ENCODE assay signal across 12 cellular contexts in genomic region chr1:25111706-25112105, GRCh38.
DNase-seq lines count a peak whose midpoint lies in the region; ATAC-seq and TF ChIP-seq lines count a peak whose summit lies in the region.
"Had no signal": no experiment of that assay in that cellular context is flagged by ENCODE, and none has a peak within 500 bp of the region (broad histone marks: within the 10 kb centered on the region; RNA-seq: fewer than 3 reads in every experiment).

No MANE protein-coding gene starts in this region.

- DNase-seq in EL (peak; percentile 49), HFFc6 (peak; percentile 17), epithelial cell of esophagus (ENCODE audit: low read depth) (peak; percentile 54), posterior vena cava (ENCODE audit: low spot score) (peak; percentile 11), NCI-H1930 (lab: John Stamatoyannopoulos, UW) (no peak)
- DNase-seq: NCI-H446, NCI-H748 treated with DMSO at 0.1 percent for 48 hours, T-helper 1 cell had no signal

- H3K27ac Mint-ChIP-seq in HFFc6: no peak overlapping the region
- H3K27ac Mint-ChIP-seq: IgD-negative memory B cell had no signal

- H3K4me3 Mint-ChIP-seq in HFFc6: no peak overlapping the region
- H3K4me3 Mint-ChIP-seq: IgD-negative memory B cell had no signal

- TF ChIP-seq CTCF in HFFc6 (IDR thresholded peaks at IDR 0.05) (no peak), epithelial cell of esophagus (IDR thresholded peaks at IDR 0.05; ENCODE audit: insufficient read depth, low read depth, low read length, missing control alignments) (no peak)

- no peak for ATAC-seq in GM19023 (IDR thresholded peaks at IDR 0.05; ENCODE audit: unreplicated experiment)
- no peak for ATAC-seq in HG03095 (IDR thresholded peaks at IDR 0.05; ENCODE audit: unreplicated experiment)

- intact Hi-C loops in posterior vena cava (cut with DNase I): no loop called here

- H3K27me3 Mint-ChIP-seq in HFFc6 (ENCODE audit: insufficient read depth): peaks cover 45% of the 10 kb centered on the region

- H3K9me3 Mint-ChIP-seq in HFFc6: peaks cover 16% of the 10 kb centered on the region

- H3K36me3 Mint-ChIP-seq in HFFc6 (ENCODE audit: low read depth): peaks cover 7% of the 10 kb centered on the region
- H3K36me3 Mint-ChIP-seq: IgD-negative memory B cell had no signal

- no peak overlapping the region for H3K4me3 ChIP-seq in epithelial cell of esophagus (ENCODE audit: low read length)
- H3K4me3 ChIP-seq: BLaER1 treated with 17β-estradiol and CSF1 and Interleukin-3, amounts not matched to agents 10 nM and 100 nM had no signal

- peaks cover 15% of the 10 kb centered on the region for H3K4me1 Mint-ChIP-seq in HFFc6 (ENCODE audit: low read depth)

Comparison
In these comparisons a context has a peak if more than half of its experiments do, and no peak if none do; other contexts are left out.
1. DNase-seq: peak in EL (single experiment), HFFc6 (single experiment), epithelial cell of esophagus (single experiment) and posterior vena cava (single experiment); none in NCI-H1930 (0 of 2).